In the genomic region with DNA sequence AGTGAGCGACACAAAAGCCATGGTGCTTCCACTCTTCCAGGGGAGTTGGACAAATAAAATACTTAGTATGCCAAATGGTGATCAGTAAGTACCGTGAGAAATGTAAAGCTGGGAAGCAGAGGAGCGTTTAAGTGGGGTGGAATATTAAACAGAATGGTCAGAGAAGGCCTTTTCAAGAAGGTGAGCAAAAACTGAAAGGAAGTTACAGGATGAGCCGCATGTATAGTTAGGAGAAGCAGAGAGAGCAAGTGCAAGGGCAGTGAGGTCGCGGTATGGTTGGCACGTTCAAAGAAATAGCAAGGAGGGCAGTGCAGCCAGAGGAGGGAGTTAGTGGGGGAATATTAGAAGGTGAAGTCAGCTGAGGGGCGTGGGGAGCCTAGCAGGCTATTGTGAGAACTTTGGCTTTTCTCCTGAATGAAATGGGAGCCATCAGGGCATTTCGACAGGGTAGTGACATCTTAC, we compare ENCODE assay signal across 8 cellular contexts. TPM values are rescaled to one million over a fixed set of nuclear protein-coding genes. Genes with fewer than 3 reads are reported as not detected.
A peak's percentile ranks its signal among the peaks of the same experiment; 100 is the strongest.
DNase-seq lines count a peak whose midpoint lies in the region; ATAC-seq and TF ChIP-seq lines count a peak whose summit lies in the region.

No MANE protein-coding gene starts in this region.

- H3K27me3 ChIP-seq in left ventricle myocardium inferior (ENCODE audit: low read depth) (no peaks in the 10 kb centered on the region), smooth muscle cell (ENCODE audit: low read depth) (no peaks in the 10 kb centered on the region)

- H3K9me3 ChIP-seq in left ventricle myocardium inferior (replicated peaks) (no peaks in the 10 kb centered on the region), smooth muscle cell (replicated peaks; ENCODE audit: low read depth) (no peaks in the 10 kb centered on the region)

- no peak overlapping the region for H3K9ac ChIP-seq in smooth muscle cell (ENCODE audit: low read depth)

- H2AFZ ChIP-seq in smooth muscle cell (ENCODE audit: low read depth): peak overlapping the region; percentile 78

- DNase-seq in activated T-cell treated with anti-CD3 and anti-CD28 coated beads, Interleukin-2, amount 50 U/mL, for 72 hours: no peak
- DNase-seq in activated T-cell treated with anti-CD3 and anti-CD28 coated beads, Interleukin-2, amount 50 U/mL, for 48 hours: no peak
- DNase-seq in left ventricle myocardium inferior: no peak
- DNase-seq in smooth muscle cell (lab: John Stamatoyannopoulos, UW; ENCODE audit: unreplicated experiment): no peak
- DNase-seq in NCI-H1930 (lab: John Stamatoyannopoulos, UW): no peak

- H3K4me1 Mint-ChIP-seq in activated T-cell treated with anti-CD3 and anti-CD28 coated beads, Interleukin-2, amount 50 U/mL, for 72 hours (ENCODE audit: low read depth): peaks cover 73% of the 10 kb centered on the region

- intact Hi-C loops in left ventricle myocardium inferior (cut with micrococcal nuclease): no loop called here

- peak overlapping the region; percentile 93 for H3K4me3 ChIP-seq in left ventricle myocardium inferior
- peak overlapping the region; percentile 81 for H3K4me3 ChIP-seq in smooth muscle cell

- peak overlapping the region; percentile 99 for H3K4me2 ChIP-seq in smooth muscle cell

- H3K4me1 ChIP-seq in left ventricle myocardium inferior (peaks cover 69% of the 10 kb centered on the region), smooth muscle cell (ENCODE audit: low read depth) (peaks cover 24% of the 10 kb centered on the region)

- 46% methylated on average over 9 of the region's 9 CpGs for WGBS in smooth muscle cell (ENCODE audit: low lambda C conversion rate)

- peaks cover 33% of the 10 kb centered on the region for H3K79me2 ChIP-seq in smooth muscle cell (ENCODE audit: low read depth)

- H3K27me3 Mint-ChIP-seq in activated T-cell treated with anti-CD3 and anti-CD28 coated beads, Interleukin-2, amount 50 U/mL, for 72 hours (ENCODE audit: low read depth): no peaks in the 10 kb centered on the region

- TF ChIP-seq CTCF in VCaP (conservative IDR thresholded peaks at IDR 0.05) (no peak), left ventricle myocardium inferior (IDR thresholded peaks at IDR 0.05; ENCODE audit: borderline replicate concordance) (no peak), smooth muscle cell (IDR thresholded peaks at IDR 0.05; ENCODE audit: borderline replicate concordance, insufficient read depth, poor library complexity, severe bottlenecking) (no peak)

- H3K4me3 Mint-ChIP-seq in activated T-cell treated with anti-CD3 and anti-CD28 coated beads, Interleukin-2, amount 50 U/mL, for 72 hours: peak overlapping the region; percentile 91 to 92

- peak overlapping the region; percentile 90 for H3K27ac ChIP-seq in VCaP
- H3K27ac ChIP-seq in left ventricle myocardium inferior (replicated peaks): peak overlapping the region; percentile 93
- no peak overlapping the region for H3K27ac ChIP-seq in smooth muscle cell (ENCODE audit: low read depth)

- peaks cover 49% of the 10 kb centered on the region for H3K36me3 ChIP-seq in left ventricle myocardium inferior
- no peaks in the 10 kb centered on the region for H3K36me3 ChIP-seq in smooth muscle cell (ENCODE audit: low read depth)

- H4K20me1 ChIP-seq in smooth muscle cell (ENCODE audit: low read depth): peaks cover 32% of the 10 kb centered on the region

- ATAC-seq in activated T-cell treated with anti-CD3 and anti-CD28 coated beads, Interleukin-2, amount 50 U/mL, for 72 hours (replicated peaks in 1 of 2): no peak
- ATAC-seq in HG03432 (IDR thresholded peaks at IDR 0.05; ENCODE audit: unreplicated experiment): no peak
- no peak for ATAC-seq in GM21528 (IDR thresholded peaks at IDR 0.05; ENCODE audit: low FRiP score, unreplicated experiment)

- H3F3A ChIP-seq in smooth muscle cell (ENCODE audit: low read depth): peaks cover 19% of the 10 kb centered on the region

- H3K27ac Mint-ChIP-seq in activated T-cell treated with anti-CD3 and anti-CD28 coated beads, Interleukin-2, amount 50 U/mL, for 72 hours: peak overlapping the region; percentile 89

- H3K36me3 Mint-ChIP-seq in activated T-cell treated with anti-CD3 and anti-CD28 coated beads, Interleukin-2, amount 50 U/mL, for 72 hours (ENCODE audit: insufficient read depth in 2 of 2): peaks cover 11 to 29% of the 10 kb centered on the region in 2 donors

- H3K9me3 Mint-ChIP-seq in activated T-cell treated with anti-CD3 and anti-CD28 coated beads, Interleukin-2, amount 50 U/mL, for 72 hours: no peaks in the 10 kb centered on the region

RNA-seq across cellular contexts. Expression of a gene that starts 0.7 kb away (rescaled TPM):
- 10 to 100 TPM; 89.9 to 98.0 TPM for total RNA-seq in activated T-cell treated with anti-CD3 and anti-CD28 coated beads, Interleukin-2, amount 50 U/mL, for 72 hours
- total RNA-seq in left ventricle myocardium inferior: 80.6 TPM
- total RNA-seq in smooth muscle cell: 95.3 and 106 TPM in 2 replicates
- 203 and 222 TPM in 2 replicates for polyA plus RNA-seq in smooth muscle cell

RNA-seq across cellular contexts. Expression of a gene that starts 4.2 kb away (rescaled TPM):
- total RNA-seq in activated T-cell treated with anti-CD3 and anti-CD28 coated beads, Interleukin-2, amount 50 U/mL, for 72 hours: 10 to 100 TPM; 21.4 to 31.0 TPM
- total RNA-seq in left ventricle myocardium inferior (18.2 TPM), smooth muscle cell (9.8 and 23.5 TPM in 2 replicates)
- polyA plus RNA-seq in smooth muscle cell: 20.3 and 26.5 TPM in 2 replicates

RNA-seq across cellular contexts. Expression of a gene that starts 5.0 kb away (rescaled TPM):
- total RNA-seq in activated T-cell treated with anti-CD3 and anti-CD28 coated beads, Interleukin-2, amount 50 U/mL, for 72 hours: 10 to 100 TPM; 19.5 to 20.4 TPM
- total RNA-seq in left ventricle myocardium inferior: 40.3 TPM
- total RNA-seq in smooth muscle cell: 52.4 and 67.0 TPM in 2 replicates
- polyA plus RNA-seq in smooth muscle cell: 113 and 135 TPM in 2 replicates

RNA-seq across cellular contexts. Expression of a gene that starts 17.4 kb away (rescaled TPM):
- total RNA-seq in activated T-cell treated with anti-CD3 and anti-CD28 coated beads, Interleukin-2, amount 50 U/mL, for 72 hours: 1 to 10 TPM in 1 of 2 donors, under 1 TPM in 1; 0.99 to 1.4 TPM
- total RNA-seq in left ventricle myocardium inferior (1.4 TPM), smooth muscle cell (6.5 and 7.3 TPM in 2 replicates)
- 11.4 and 16.6 TPM in 2 replicates for polyA plus RNA-seq in smooth muscle cell

RNA-seq across cellular contexts. Expression of a gene that starts 27.3 kb away (rescaled TPM):
- 10 to 100 TPM; 21.0 to 27.3 TPM for total RNA-seq in activated T-cell treated with anti-CD3 and anti-CD28 coated beads, Interleukin-2, amount 50 U/mL, for 72 hours
- 57.4 TPM for total RNA-seq in left ventricle myocardium inferior
- total RNA-seq in smooth muscle cell: 10.4 and 11.2 TPM in 2 replicates
- 19.3 and 21.2 TPM in 2 replicates for polyA plus RNA-seq in smooth muscle cell
